8 cellular contexts compared by ENCODE assay signal in the genomic region with DNA sequence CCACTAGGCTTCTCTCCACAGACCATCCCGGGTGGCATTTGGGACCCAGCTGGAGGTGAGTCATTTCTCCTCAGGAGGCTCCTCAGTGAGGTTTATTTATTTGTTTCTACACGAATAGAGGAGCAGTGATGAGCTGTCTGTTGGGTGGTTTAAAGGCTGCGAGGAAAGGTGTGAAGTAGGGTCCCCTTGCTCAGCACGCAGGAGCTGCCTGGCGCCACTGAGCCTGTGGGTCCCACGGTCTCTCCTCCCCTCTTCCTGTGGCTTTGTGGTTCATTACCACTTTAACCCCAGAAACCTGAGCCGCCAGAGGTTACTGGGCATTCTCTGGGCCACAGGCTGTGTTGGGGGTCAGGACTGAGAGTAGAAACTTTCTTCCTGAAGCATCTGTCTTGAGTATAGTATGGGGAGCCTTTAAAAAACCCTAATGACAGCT. TPM values are rescaled to one million over a fixed set of nuclear protein-coding genes. Genes with fewer than 3 reads are reported as not detected.
A peak's percentile ranks its signal among the peaks of the same experiment; 100 is the strongest.
DNase-seq lines count a peak whose midpoint lies in the region; ATAC-seq, FAIRE-seq and TF ChIP-seq lines count a peak whose summit lies in the region.

No MANE protein-coding gene starts in this region.

- peak; percentile 18 for DNase-seq in RKO (ENCODE audit: low spot score)
- DNase-seq in fibroblast of gingiva (ENCODE audit: low read depth), result peak; percentile 28
- DNase-seq in kidney, result no peak
- no peak for DNase-seq in midbrain (lab: John Stamatoyannopoulos, UW)

- peak overlapping the region in 2 of 11 experiments; percentile 10 to 14; a peak in 2 of 22 replicates for H3K9ac ChIP-seq in BLaER1 treated with 17β-estradiol and CSF1 and Interleukin-3, amounts not matched to agents 10 nM and 100 nM
- H3K9ac ChIP-seq in kidney (ENCODE audit: low read length in 2 of 2), result no peak overlapping the region

- FAIRE-seq in kidney (lab: Jason Lieb, UNC), result no peak

- peaks cover 0 to 98% (median 89%) of the 10 kb centered on the region in 11 experiments; a peak in 20 of 22 replicates for H4K20me1 ChIP-seq in BLaER1 treated with 17β-estradiol and CSF1 and Interleukin-3, amounts not matched to agents 10 nM and 100 nM

- no peak overlapping the region for H3K4me3 ChIP-seq in BLaER1 treated with 17β-estradiol and CSF1 and Interleukin-3, amounts not matched to agents 10 nM and 100 nM
- H3K4me3 ChIP-seq in kidney (ENCODE audit: low read length in 2 of 2), result no peak overlapping the region

- H3K4me2 ChIP-seq in BLaER1 treated with 17β-estradiol and CSF1 and Interleukin-3, amounts not matched to agents 10 nM and 100 nM, result peak overlapping the region in 8 of 11 experiments; percentile 21 to 56 (median 31); a peak in 9 of 22 replicates

- H3K36me3 ChIP-seq in BLaER1 treated with 17β-estradiol and CSF1 and Interleukin-3, amounts not matched to agents 10 nM and 100 nM, result peaks cover 0 to 99% (median 97%) of the 10 kb centered on the region in 11 experiments; a peak in 19 of 22 replicates
- H3K36me3 ChIP-seq in kidney (ENCODE audit: control insufficient read depth in 1 of 2, insufficient read depth in 2 of 2, low read length in 2 of 2), result peaks cover 9 to 24% of the 10 kb centered on the region in 2 donors

- H3K9me3 ChIP-seq in BLaER1 treated with 17β-estradiol and CSF1 and Interleukin-3, amounts not matched to agents 10 nM and 100 nM (replicated peaks in 1 of 11), result no peaks in the 10 kb centered on the region
- H3K9me3 ChIP-seq in kidney (ENCODE audit: control insufficient read depth in 1 of 2, low read length in 2 of 2), result no peaks in the 10 kb centered on the region

- H3K27me3 ChIP-seq in BLaER1 treated with 17β-estradiol and CSF1 and Interleukin-3, amounts not matched to agents 10 nM and 100 nM, result no peaks in the 10 kb centered on the region; a peak in 2 of 22 replicates

- no peak overlapping the region for H3K27ac ChIP-seq in BLaER1 treated with 17β-estradiol and CSF1 and Interleukin-3, amounts not matched to agents 10 nM and 100 nM
- no peak overlapping the region for H3K27ac ChIP-seq in kidney (ENCODE audit: low read depth in 2 of 2, low read length in 2 of 2)

- peaks cover 24 to 76% (median 54%) of the 10 kb centered on the region in 10 experiments for H3K4me1 ChIP-seq in BLaER1 treated with 17β-estradiol and CSF1 and Interleukin-3, amounts not matched to agents 10 nM and 100 nM
- H3K4me1 ChIP-seq in kidney (ENCODE audit: control insufficient read depth in 1 of 2, insufficient read depth in 1 of 2, low read depth in 1 of 2, low read length in 2 of 2), result peaks cover 4% of the 10 kb centered on the region in 2 donors

- peak; percentile 55 for ATAC-seq in GM19468 (IDR thresholded peaks at IDR 0.05; ENCODE audit: extremely low read depth, unreplicated experiment)
- ATAC-seq in GM21360 (IDR thresholded peaks at IDR 0.05; ENCODE audit: unreplicated experiment), result no peak
- no peak for ATAC-seq in HG03439 (IDR thresholded peaks at IDR 0.05; ENCODE audit: unreplicated experiment)

- intact Hi-C loops in kidney (cut with DNase I), result no loop called here

- no peak for TF ChIP-seq CTCF in kidney (IDR thresholded peaks at IDR 0.05; ENCODE audit: borderline replicate concordance, extremely low read depth, insufficient read depth)

RNA-seq across cellular contexts. Expression of gene IL6R, which starts 39.9 kb away (rescaled TPM):
- 33.0 TPM for total RNA-seq in kidney
- polyA plus RNA-seq in kidney (ENCODE audit: insufficient read depth, low read depth, low replicate concordance), result 6.2 TPM

RNA-seq across cellular contexts. Expression of gene TDRD10, which starts 57.0 kb away (rescaled TPM):
- 4.7 TPM for total RNA-seq in kidney
- 2.3 TPM for polyA plus RNA-seq in kidney (ENCODE audit: insufficient read depth, low read depth, low replicate concordance)

RNA-seq across cellular contexts. Expression of gene SHE, which starts 57.2 kb away (rescaled TPM):
- 18.1 TPM for total RNA-seq in kidney
- 7.6 TPM for polyA plus RNA-seq in kidney (ENCODE audit: insufficient read depth, low read depth, low replicate concordance)

Comparison
In these comparisons a context has a peak if more than half of its experiments do, and no peak if none do; other contexts are left out.
1. DNase-seq: peak in RKO (single experiment) and fibroblast of gingiva (single experiment); none in kidney (single experiment) and midbrain (single experiment).